Comparison of ENCODE assay signal across 25 cellular contexts in genomic region chr10:8985651-8986050, GRCh38.
"Had no signal": no experiment of that assay in that cellular context is flagged by ENCODE, and none has a peak within 500 bp of the region (broad histone marks: within the 10 kb centered on the region; RNA-seq: fewer than 3 reads in every experiment).

No MANE protein-coding gene starts in this region.

- H3K9me3 ChIP-seq: body of pancreas, lower lobe of right lung, right atrium auricular region, tibial nerve had no signal

- DNase-seq: activated CD4-positive, alpha-beta T cell treated with anti-CD3 and anti-CD28 coated beads for 4 hours; activated CD4-positive, alpha-beta T cell treated with anti-CD3 and anti-CD28 coated beads, Interleukin-2, amount 50 U/mL, for 48 hours; activated CD4-positive, CD25-positive, alpha-beta regulatory T cell; activated CD8-positive, alpha-beta memory T cell treated with anti-CD3 and anti-CD28 coated beads, Interleukin-2, amount 10 ng/mL, durations not matched to agents 7 days and 5 days; activated effector memory CD4-positive, alpha-beta T cell treated with anti-CD3 and anti-CD28 coated beads, Interleukin-2, amount 50 U/mL, for 16 hours; activated naive CD4-positive, alpha-beta T cell treated with anti-CD3 and anti-CD28 coated beads, Interleukin-2, amount 10 ng/mL, durations not matched to agents 7 days and 5 days; adrenal gland; aorta; body of pancreas; dermis blood vessel endothelial cell; effector CD4-positive, alpha-beta T cell; kidney glomerular epithelial cell; lower lobe of right lung; mesenchymal stem cell; naive thymus-derived CD8-positive, alpha-beta T cell; nucleus accumbens; stimulated activated CD4-positive, alpha-beta T cell treated with anti-CD3 and anti-CD28 coated beads, Interleukin-15, amount 100 ng/mL, for 24 hours; stimulated activated CD4-positive, alpha-beta T cell treated with anti-CD3 and anti-CD28 coated beads, Interleukin-2, amount 100 ng/mL, for 24 hours; stimulated activated naive B cell treated with anti-CD40 and anti-IgM and Interleukin-4, amounts not matched to agents 10 μg/mL and 1 μg/mL and 100 μg/mL, for 72 hours; T-helper 1 cell had no signal

- H3K9me3 Mint-ChIP-seq: activated naive CD4-positive, alpha-beta T cell treated with anti-CD3 and anti-CD28 coated beads, Interleukin-2, amount 10 ng/mL, durations not matched to agents 7 days and 5 days; neural crest cell had no signal

- H3K27me3 ChIP-seq: adrenal gland, body of pancreas, right atrium auricular region, tibial nerve had no signal

- H3K4me3 ChIP-seq: adrenal gland, body of pancreas, lower lobe of right lung, right atrium auricular region, tibial nerve had no signal

- H3K4me1 Mint-ChIP-seq: activated CD8-positive, alpha-beta memory T cell treated with anti-CD3 and anti-CD28 coated beads, Interleukin-2, amount 10 ng/mL, durations not matched to agents 7 days and 5 days; activated naive CD4-positive, alpha-beta T cell treated with anti-CD3 and anti-CD28 coated beads, Interleukin-2, amount 10 ng/mL, durations not matched to agents 7 days and 5 days; neural crest cell; stimulated activated naive B cell treated with anti-CD40 and anti-IgM and Interleukin-4, amounts not matched to agents 10 μg/mL and 1 μg/mL and 100 μg/mL, for 72 hours had no signal

- H3K36me3 Mint-ChIP-seq: activated CD8-positive, alpha-beta memory T cell treated with anti-CD3 and anti-CD28 coated beads, Interleukin-2, amount 10 ng/mL, durations not matched to agents 7 days and 5 days; activated naive CD4-positive, alpha-beta T cell treated with anti-CD3 and anti-CD28 coated beads, Interleukin-2, amount 10 ng/mL, durations not matched to agents 7 days and 5 days; naive thymus-derived CD8-positive, alpha-beta T cell; stimulated activated naive B cell treated with anti-CD40 and anti-IgM and Interleukin-4, amounts not matched to agents 10 μg/mL and 1 μg/mL and 100 μg/mL, for 72 hours had no signal

- H3K27ac Mint-ChIP-seq: activated CD8-positive, alpha-beta memory T cell treated with anti-CD3 and anti-CD28 coated beads, Interleukin-2, amount 10 ng/mL, durations not matched to agents 7 days and 5 days; activated naive CD4-positive, alpha-beta T cell treated with anti-CD3 and anti-CD28 coated beads, Interleukin-2, amount 10 ng/mL, durations not matched to agents 7 days and 5 days; stimulated activated naive B cell treated with anti-CD40 and anti-IgM and Interleukin-4, amounts not matched to agents 10 μg/mL and 1 μg/mL and 100 μg/mL, for 72 hours had no signal

- ATAC-seq: activated CD8-positive, alpha-beta memory T cell treated with anti-CD3 and anti-CD28 coated beads, Interleukin-2, amount 10 ng/mL, durations not matched to agents 7 days and 5 days; body of pancreas; left lobe of liver; lower lobe of right lung; naive thymus-derived CD8-positive, alpha-beta T cell; stimulated activated naive B cell treated with anti-CD40 and anti-IgM and Interleukin-4, amounts not matched to agents 10 μg/mL and 1 μg/mL and 100 μg/mL, for 72 hours had no signal

- H3K4me1 ChIP-seq: adrenal gland, body of pancreas, lower lobe of right lung, parathyroid adenoma, right atrium auricular region, tibial nerve had no signal

- H3K27me3 Mint-ChIP-seq: activated CD8-positive, alpha-beta memory T cell treated with anti-CD3 and anti-CD28 coated beads, Interleukin-2, amount 10 ng/mL, durations not matched to agents 7 days and 5 days; activated naive CD4-positive, alpha-beta T cell treated with anti-CD3 and anti-CD28 coated beads, Interleukin-2, amount 10 ng/mL, durations not matched to agents 7 days and 5 days; naive thymus-derived CD8-positive, alpha-beta T cell; stimulated activated naive B cell treated with anti-CD40 and anti-IgM and Interleukin-4, amounts not matched to agents 10 μg/mL and 1 μg/mL and 100 μg/mL, for 72 hours had no signal

- H3K4me3 Mint-ChIP-seq: activated CD8-positive, alpha-beta memory T cell treated with anti-CD3 and anti-CD28 coated beads, Interleukin-2, amount 10 ng/mL, durations not matched to agents 7 days and 5 days; activated naive CD4-positive, alpha-beta T cell treated with anti-CD3 and anti-CD28 coated beads, Interleukin-2, amount 10 ng/mL, durations not matched to agents 7 days and 5 days; neural crest cell; stimulated activated naive B cell treated with anti-CD40 and anti-IgM and Interleukin-4, amounts not matched to agents 10 μg/mL and 1 μg/mL and 100 μg/mL, for 72 hours had no signal

- H3K36me3 ChIP-seq: adrenal gland, lower lobe of right lung, right atrium auricular region, tibial nerve had no signal

- H3K27ac ChIP-seq: adrenal gland, body of pancreas, lower lobe of right lung, parathyroid adenoma, right atrium auricular region, tibial nerve had no signal
